Comparison of ENCODE assay signal across 9 cellular contexts in genomic region chr22:19109198-19110063, GRCh38. TPM values are rescaled to one million over a fixed set of nuclear protein-coding genes. Genes with fewer than 3 reads are reported as not detected.
DNase-seq lines count a peak whose midpoint lies in the region; ATAC-seq, FAIRE-seq and TF ChIP-seq lines count a peak whose summit lies in the region.
"Had no signal": no experiment of that assay in that cellular context is flagged by ENCODE, and none has a peak within 500 bp of the region (broad histone marks: within the 10 kb centered on the region; RNA-seq: fewer than 3 reads in every experiment).

No MANE protein-coding gene starts in this region.

- H3K9me1 ChIP-seq in K562 (ENCODE audit: control insufficient read depth, insufficient read depth, low read length): peaks cover 12% of the 10 kb centered on the region

- H3K4me3 ChIP-seq in K562 (peak overlapping the region; percentile 14), liver (ENCODE audit: low read depth in 1 of 3, low read length in 3 of 3) (no peak overlapping the region), tibial nerve (no peak overlapping the region)

- in situ Hi-C loops in K562 (cut with MboI): no loop called here

- 9% methylated on average over 7 of the region's 7 CpGs for WGBS in K562 (ENCODE audit: insufficient coverage, low coverage, missing lambda C conversion rate)
- 32% methylated on average over 7 of the region's 7 CpGs for WGBS in liver
- 60 to 64% methylated on average over 7 of the region's 7 CpGs for WGBS in tibial nerve, 2 donors

- DNase-seq in DMS53 (lab: John Stamatoyannopoulos, UW) (peak; percentile 18), DMS53 treated with DMSO at 0.1 percent for 48 hours (lab: John Stamatoyannopoulos, UW; ENCODE audit: unreplicated experiment) (no peak), RPMI8226 (peak; percentile 47), K562 (ENCODE audit: extremely low read depth in 1 of 4, low spot score in 3 of 4) (peak in 3 of 4 experiments; percentile 57 to 95 (median 95)), tibial nerve (ENCODE audit: low spot score in 2 of 2) (peak in 1 of 2 donors; percentile 32), amygdala (lab: John Stamatoyannopoulos, UW) (no peak)

- TF ChIP-seq RAD21 in K562 (CRISPR knock-in tag; conservative IDR thresholded peaks at IDR 0.05 in 1 of 2, IDR thresholded peaks at IDR 0.05 in 1 of 2) (peak; percentile 16 to 23; a peak in 2 of 4 replicates), liver (IDR thresholded peaks at IDR 0.05) (peak; percentile 30 to 37)

- 0 out of 2 replicates have a peak overlapping the region, but pooled peaks have one; percentile 1 for H2AFZ ChIP-seq in K562 (ENCODE audit: low read depth, low read length)

- peak overlapping the region; percentile 65 for H3K4me2 ChIP-seq in K562 (ENCODE audit: insufficient read depth, low read length)

- H4K20me1 ChIP-seq in K562 (replicated peaks; ENCODE audit: control insufficient read depth, insufficient read depth, low read length): peaks cover 38% of the 10 kb centered on the region

- intact Hi-C loops in K562 (cut with micrococcal nuclease): loop anchor here (1.0 to 10.0 kb wide), 4 partner anchors 13 to 185 kb away; partner anchors contain the start of genes CLTCL1, DGCR2 and ESS2

- no peak for TF ChIP-seq POLR2A in K562 (conservative IDR thresholded peaks at IDR 0.05)
- no peak for TF ChIP-seq POLR2A in tibial nerve (IDR thresholded peaks at IDR 0.05)

- H3K27me3 ChIP-seq in K562 (ENCODE audit: control insufficient read depth in 2 of 2, insufficient read depth in 2 of 2, low read length in 2 of 2) (no peaks in the 10 kb centered on the region), liver (ENCODE audit: control insufficient read depth in 4 of 4, insufficient read depth in 4 of 4, low read length in 3 of 4) (no peaks in the 10 kb centered on the region), tibial nerve (no peaks in the 10 kb centered on the region)

- CTCF ChIA-PET in K562 (lab: Yijun Ruan, JAX; ENCODE audit: low intra/inter-chr PET ratio): no interaction called here

- H3K27ac ChIP-seq in K562 (ENCODE audit: extremely low read depth, low read depth, low read length) (peak overlapping the region; percentile 47), liver (ENCODE audit: low read depth in 1 of 2, low read length in 2 of 2) (peak overlapping the region; percentile 79 to 80), tibial nerve (peak overlapping the region in 3 of 4 donors; percentile 9 to 59 (median 11))
- H3K27ac ChIP-seq: 22Rv1 had no signal

- POLR2A ChIA-PET in K562 (lab: Yijun Ruan, JAX): interaction anchor here (0.6 to 4.4 kb wide), 14 partner anchors 8 to 1298 kb away, joined by 3 to 56 read pairs (median 6); partner anchors contain the start of genes DGCR2, ESS2 and SLC25A1

- peak; percentile 91 for FAIRE-seq in K562 (lab: Jason Lieb, UNC)

- H3K36me3 ChIP-seq in K562 (ENCODE audit: control insufficient read depth, insufficient read depth, low read length): peaks cover 34% of the 10 kb centered on the region
- H3K36me3 ChIP-seq in liver (ENCODE audit: control insufficient read depth in 4 of 4, insufficient read depth in 3 of 4, low read depth in 1 of 4, low read length in 3 of 4): peaks cover 0 to 2% (median 0%) of the 10 kb centered on the region in 4 donors
- no peaks in the 10 kb centered on the region for H3K36me3 ChIP-seq in tibial nerve

- H3K79me2 ChIP-seq in K562 (ENCODE audit: control insufficient read depth, insufficient read depth, low read length): peaks cover 94% of the 10 kb centered on the region

- H3K9ac ChIP-seq in K562 (ENCODE audit: insufficient read depth in 1 of 2, low read depth in 2 of 2, low read length in 2 of 2) (peak overlapping the region in 1 of 2 experiments; percentile 25; a peak in 2 of 4 replicates), liver (ENCODE audit: low read depth in 1 of 2, low read length in 2 of 2) (no peak overlapping the region)

- ATAC-seq in HG03025 (IDR thresholded peaks at IDR 0.05; ENCODE audit: low FRiP score, unreplicated experiment) (peak; percentile 64), K562 (peak; percentile 89)

- no TSS peak for BruUV-seq in K562 (replicated peaks; lab: Mats Ljungman, UMichigan)

- no peaks in the 10 kb centered on the region for H3K9me3 ChIP-seq in K562 (replicated peaks; ENCODE audit: control insufficient read depth, insufficient read depth, low read depth, low read length)
- no peaks in the 10 kb centered on the region for H3K9me3 ChIP-seq in liver (ENCODE audit: control insufficient read depth in 4 of 4, low read length in 3 of 4)
- H3K9me3 ChIP-seq in tibial nerve: no peaks in the 10 kb centered on the region

- TF ChIP-seq CTCF in K562 (IDR thresholded peaks at IDR 0.05 in 2 of 3, conservative IDR thresholded peaks at IDR 0.05 in 1 of 3; ENCODE audit: insufficient read depth in 2 of 3, low read depth in 1 of 3, low read length in 3 of 3) (no peak), liver (IDR thresholded peaks at IDR 0.05; ENCODE audit: low read depth, low read length, missing input control) (no peak), tibial nerve (IDR thresholded peaks at IDR 0.05) (no peak)

- H3K4me1 ChIP-seq in K562 (replicated peaks in 1 of 2; ENCODE audit: control insufficient read depth in 2 of 2, insufficient read depth in 2 of 2, low read length in 2 of 2) (peaks cover 38 to 44% of the 10 kb centered on the region in 2 experiments), liver (ENCODE audit: control insufficient read depth in 4 of 4, insufficient read depth in 4 of 4, low read length in 3 of 4) (peaks cover 9 to 28% (median 23%) of the 10 kb centered on the region in 4 donors), tibial nerve (peaks cover 0 to 74% (median 31%) of the 10 kb centered on the region in 4 donors)

- TF ChIP-seq EP300 in K562 (IDR thresholded peaks at IDR 0.05; ENCODE audit: low read length): peak; percentile 96
- TF ChIP-seq EP300 in tibial nerve (IDR thresholded peaks at IDR 0.05): peak in 1 of 2 donors; percentile 76

RNA-seq across cellular contexts. Expression of gene DGCR2, which starts 12.8 kb away (rescaled TPM):
- 104 and 237 TPM in 2 replicates for total RNA-seq in K562 (2011; cell fraction: chromatin; rRNA removed; ENCODE audit: low replicate concordance)
- total RNA-seq in K562 (2011; cell fraction: nucleolus; rRNA removed): 233 and 250 TPM in 2 replicates
- total RNA-seq in K562 (2011; cell fraction: nucleoplasm; rRNA removed): 163 and 192 TPM in 2 replicates
- total RNA-seq in K562 (2014; rRNA removed) (62.9 and 79.7 TPM in 2 replicates), K562 (2014; rRNA removed; fragmentation: Illumina TruSeq; extraction: Trizol) (25.0 and 31.7 TPM in 2 replicates), K562 (2015; rRNA removed; fragmentation: Illumina TruSeq; extraction: Trizol) (52.2 and 56.7 TPM in 2 replicates), K562 (2021) (101 and 103 TPM in 2 replicates), liver (10 to 100 TPM; 21.3 to 30.0 TPM), tibial nerve (10 to 100 TPM; 57.6 to 68.0 (median 58.9) TPM)
- polyA plus RNA-seq in K562 (2011; rRNA removed) (45.6 and 65.3 TPM in 2 replicates), K562 (2014; fragmentation: Illumina TruSeq; extraction: Trizol) (56.7 and 59.7 TPM in 2 replicates), K562 (2014; fragmentation: Nextera tagmentation; extraction: Ambion mirVana) (under 1 TPM; 0.69 to 0.70 TPM), K562 (2014; rRNA removed) (54.1 and 56.4 TPM in 2 replicates), liver (10 to 100 TPM; 11.2 to 20.9 TPM)
- polyA plus RNA-seq in K562 (2011; cell fraction: cytosol; rRNA removed): 87.9 and 92.8 TPM in 2 replicates
- 96.5 and 99.6 TPM in 2 replicates for polyA plus RNA-seq in K562 (2011; cell fraction: nucleus; rRNA removed)
- polyA plus RNA-seq in K562 (2012): 68.2 and 87.4 TPM in 2 replicates
- polyA minus RNA-seq in K562 (2011; rRNA and poly(A)+ RNA removed): 59.4 and 60.5 TPM in 2 replicates
- polyA minus RNA-seq in K562 (2011; cell fraction: cytosol; rRNA and poly(A)+ RNA removed): 76.8 and 101 TPM in 2 replicates
- 59.6 and 106 TPM in 2 replicates for polyA minus RNA-seq in K562 (2011; cell fraction: nucleus; rRNA and poly(A)+ RNA removed)

RNA-seq across cellular contexts. Expression of gene TSSK2, which starts 21.7 kb away (rescaled TPM):
- 0.21 TPM in 1 of 2 replicates, not detected in the other for total RNA-seq in K562 (2011; cell fraction: chromatin; rRNA removed; ENCODE audit: low replicate concordance)
- total RNA-seq in K562 (2011; cell fraction: nucleolus; rRNA removed): not detected in 2 replicates
- 0.22 TPM in 1 of 2 replicates, not detected in the other for total RNA-seq in K562 (2011; cell fraction: nucleoplasm; rRNA removed)
- total RNA-seq in K562 (2014; rRNA removed): not detected in 2 replicates
- total RNA-seq in K562 (2014; rRNA removed; fragmentation: Illumina TruSeq; extraction: Trizol): not detected in 2 replicates
- not detected in 2 replicates for total RNA-seq in K562 (2015; rRNA removed; fragmentation: Illumina TruSeq; extraction: Trizol)
- total RNA-seq in K562 (2021): not detected in 2 replicates
- polyA plus RNA-seq in K562 (2011; rRNA removed): not detected in 2 replicates
- polyA plus RNA-seq in K562 (2011; cell fraction: cytosol; rRNA removed): 0.04 TPM in 1 of 2 replicates, not detected in the other
- polyA plus RNA-seq in K562 (2011; cell fraction: nucleus; rRNA removed): 0.10 TPM in 1 of 2 replicates, not detected in the other
- polyA plus RNA-seq in K562 (2012): not detected in 2 replicates
- not detected in 2 replicates for polyA plus RNA-seq in K562 (2014; fragmentation: Illumina TruSeq; extraction: Trizol)
- polyA plus RNA-seq in K562 (2014; fragmentation: Nextera tagmentation; extraction: Ambion mirVana): not detected
- 0.04 TPM in 1 of 2 replicates, not detected in the other for polyA plus RNA-seq in K562 (2014; rRNA removed)
- polyA minus RNA-seq in K562 (2011; rRNA and poly(A)+ RNA removed): not detected in 2 replicates
- polyA minus RNA-seq in K562 (2011; cell fraction: cytosol; rRNA and poly(A)+ RNA removed): not detected in 2 replicates
- not detected in 2 replicates for polyA minus RNA-seq in K562 (2011; cell fraction: nucleus; rRNA and poly(A)+ RNA removed)
- under 1 TPM in 1 of 2 donors, not detected in 1; 0.08 TPM for total RNA-seq in liver
- polyA plus RNA-seq in liver: not detected
- under 1 TPM in 1 of 4 donors, not detected in 3; 0.30 TPM for total RNA-seq in tibial nerve

RNA-seq across cellular contexts. Expression of gene ESS2, which starts 35.0 kb away (rescaled TPM):
- 22.9 and 43.9 TPM in 2 replicates for total RNA-seq in K562 (2011; cell fraction: chromatin; rRNA removed; ENCODE audit: low replicate concordance)
- 30.7 and 33.7 TPM in 2 replicates for total RNA-seq in K562 (2011; cell fraction: nucleolus; rRNA removed)
- 20.2 and 27.2 TPM in 2 replicates for total RNA-seq in K562 (2011; cell fraction: nucleoplasm; rRNA removed)
- total RNA-seq in K562 (2014; rRNA removed) (42.5 and 47.4 TPM in 2 replicates), K562 (2014; rRNA removed; fragmentation: Illumina TruSeq; extraction: Trizol) (9.4 and 10.7 TPM in 2 replicates), K562 (2015; rRNA removed; fragmentation: Illumina TruSeq; extraction: Trizol) (28.3 and 30.9 TPM in 2 replicates), K562 (2021) (51.3 and 52.8 TPM in 2 replicates), liver (1 to 10 TPM; 2.2 to 5.6 TPM), tibial nerve (10 to 100 TPM; 15.3 to 18.6 (median 16.4) TPM)
- polyA plus RNA-seq in K562 (2011; rRNA removed) (26.8 and 44.0 TPM in 2 replicates), K562 (2014; fragmentation: Illumina TruSeq; extraction: Trizol) (23.6 and 41.0 TPM in 2 replicates), K562 (2014; fragmentation: Nextera tagmentation; extraction: Ambion mirVana) (1 to 10 TPM in 1 of 2 experiments, under 1 TPM in 1; 0.70 to 1.9 TPM), K562 (2014; rRNA removed) (47.1 and 58.1 TPM in 2 replicates), liver (1 to 10 TPM; 2.8 to 5.7 TPM)
- polyA plus RNA-seq in K562 (2011; cell fraction: cytosol; rRNA removed): 44.3 and 59.3 TPM in 2 replicates
- 50.0 and 63.7 TPM in 2 replicates for polyA plus RNA-seq in K562 (2011; cell fraction: nucleus; rRNA removed)
- 34.4 and 35.2 TPM in 2 replicates for polyA plus RNA-seq in K562 (2012)
- 11.3 and 13.6 TPM in 2 replicates for polyA minus RNA-seq in K562 (2011; rRNA and poly(A)+ RNA removed)
- polyA minus RNA-seq in K562 (2011; cell fraction: cytosol; rRNA and poly(A)+ RNA removed): 16.3 and 30.8 TPM in 2 replicates
- 11.7 and 24.3 TPM in 2 replicates for polyA minus RNA-seq in K562 (2011; cell fraction: nucleus; rRNA and poly(A)+ RNA removed)

RNA-seq across cellular contexts. Expression of gene GSC2, which starts 40.7 kb away (rescaled TPM):
- not detected in 2 replicates for total RNA-seq in K562 (2011; cell fraction: chromatin; rRNA removed; ENCODE audit: low replicate concordance)
- not detected in 2 replicates for total RNA-seq in K562 (2011; cell fraction: nucleolus; rRNA removed)
- not detected in 2 replicates for total RNA-seq in K562 (2011; cell fraction: nucleoplasm; rRNA removed)
- total RNA-seq in K562 (2014; rRNA removed): not detected in 2 replicates
- not detected in 2 replicates for total RNA-seq in K562 (2014; rRNA removed; fragmentation: Illumina TruSeq; extraction: Trizol)
- total RNA-seq in K562 (2015; rRNA removed; fragmentation: Illumina TruSeq; extraction: Trizol): not detected in 2 replicates
- total RNA-seq in K562 (2021): not detected in 2 replicates
- polyA plus RNA-seq in K562 (2011; rRNA removed): not detected in 2 replicates
- not detected in 2 replicates for polyA plus RNA-seq in K562 (2011; cell fraction: cytosol; rRNA removed)
- not detected in 2 replicates for polyA plus RNA-seq in K562 (2011; cell fraction: nucleus; rRNA removed)
- polyA plus RNA-seq in K562 (2012): not detected in 2 replicates
- not detected in 2 replicates for polyA plus RNA-seq in K562 (2014; fragmentation: Illumina TruSeq; extraction: Trizol)
- not detected for polyA plus RNA-seq in K562 (2014; fragmentation: Nextera tagmentation; extraction: Ambion mirVana)
- polyA plus RNA-seq in K562 (2014; rRNA removed): not detected in 2 replicates
- polyA minus RNA-seq in K562 (2011; rRNA and poly(A)+ RNA removed): not detected in 2 replicates
- not detected in 2 replicates for polyA minus RNA-seq in K562 (2011; cell fraction: cytosol; rRNA and poly(A)+ RNA removed)
- polyA minus RNA-seq in K562 (2011; cell fraction: nucleus; rRNA and poly(A)+ RNA removed): not detected in 2 replicates
- total RNA-seq in liver: not detected
- not detected for polyA plus RNA-seq in liver
- not detected for total RNA-seq in tibial nerve

Comparison
In these comparisons a context has a peak if more than half of its experiments do, and no peak if none do; other contexts are left out.
1. DNase-seq: peak in DMS53 (single experiment), RPMI8226 (single experiment) and K562 (3 of 4); none in DMS53 treated with DMSO at 0.1 percent for 48 hours (single experiment) and amygdala (0 of 56).
2. H3K27ac ChIP-seq: peak in every context shown above with its lines; median percentile 80 in liver; 47 in K562; 11 in tibial nerve.